Comparison of ENCODE assay signal across 13 cellular contexts in genomic region chr2:99139003-99139402, GRCh38. TPM values are rescaled to one million over a fixed set of nuclear protein-coding genes. Genes with fewer than 3 reads are reported as not detected.
"Had no signal": no experiment of that assay in that cellular context is flagged by ENCODE, and none has a peak within 500 bp of the region (broad histone marks: within the 10 kb centered on the region; RNA-seq: fewer than 3 reads in every experiment).

No MANE protein-coding gene starts in this region.

- DNase-seq: activated T-cell treated with anti-CD3 and anti-CD28 coated beads, Interleukin-2, amount 50 U/mL, for 72 hours; central memory CD4-positive, alpha-beta T cell; effector CD4-positive, alpha-beta T cell; islet precursor cell; left ventricle myocardium inferior; small intestine; T-helper 17 cell; thyroid gland had no signal

- H3K27ac ChIP-seq: coronary artery, left ventricle myocardium inferior, parathyroid adenoma, right atrium auricular region, thyroid gland had no signal

- H3K36me3 ChIP-seq: left ventricle myocardium inferior, right atrium auricular region, thyroid gland had no signal

- H3K27ac Mint-ChIP-seq: activated T-cell treated with anti-CD3 and anti-CD28 coated beads, Interleukin-2, amount 50 U/mL, for 72 hours; T-helper 17 cell had no signal

- H3K9me3 ChIP-seq: right atrium auricular region, thyroid gland had no signal

- H3K27me3 ChIP-seq: right atrium auricular region, thyroid gland had no signal

- H3K4me3 ChIP-seq: coronary artery, left ventricle myocardium inferior, right atrium auricular region, thyroid gland had no signal

- H3K27me3 Mint-ChIP-seq: T-helper 17 cell had no signal

- ATAC-seq: activated CD4-positive, CD25-positive, alpha-beta regulatory T cell treated with anti-CD3 and anti-CD28 coated beads, Interleukin-2, amount 50 U/mL, for 24 hours; activated T-cell treated with anti-CD3 and anti-CD28 coated beads, Interleukin-2, amount 50 U/mL, for 72 hours; T-helper 17 cell had no signal

RNA-seq across cellular contexts. Expression of gene C2orf15, which starts 2.5 kb away (rescaled TPM):
- total RNA-seq: endothelial cell of umbilical vein, left ventricle myocardium inferior, right atrium auricular region had no signal
- polyA plus RNA-seq: endothelial cell of umbilical vein had no signal
